Comparison of ENCODE assay signal across 9 cellular contexts in genomic region chr1:211925016-211925415, GRCh38.
DNase-seq lines count a peak whose midpoint lies in the region; ATAC-seq and TF ChIP-seq lines count a peak whose summit lies in the region.
"Had no signal": no experiment of that assay in that cellular context is flagged by ENCODE, and none has a peak within 500 bp of the region (broad histone marks: within the 10 kb centered on the region; RNA-seq: fewer than 3 reads in every experiment).

No MANE protein-coding gene starts in this region.

- no peaks in the 10 kb centered on the region for H3K9me3 Mint-ChIP-seq in memory B cell
- H3K9me3 Mint-ChIP-seq in CD14-positive monocyte: no peaks in the 10 kb centered on the region
- H3K9me3 Mint-ChIP-seq in activated naive CD4-positive, alpha-beta T cell treated with anti-CD3 and anti-CD28 coated beads, Interleukin-2, amount 10 ng/mL, durations not matched to agents 7 days and 5 days: no peaks in the 10 kb centered on the region

- BruUV-seq in PC-9 (replicated peaks; lab: Mats Ljungman, UMichigan): no TSS peak

- CTCF ChIA-PET in PC-9 (lab: Charles Lee): no interaction called here
- CTCF ChIA-PET in activated naive CD4-positive, alpha-beta T cell treated with anti-CD3 and anti-CD28 coated beads, Interleukin-2, amount 10 ng/mL, durations not matched to agents 7 days and 5 days (lab: Charles Lee): interaction anchor here (1.3 kb wide), 1 partner anchor 227 kb away, joined by 3 read pairs; no protein-coding TSS in a partner anchor

- 0 out of 2 replicates have a peak overlapping the region, but pooled peaks have one; percentile 10 for H3K4me2 ChIP-seq in PC-9
- H3K4me2 ChIP-seq in trophoblast cell (ENCODE audit: low read length): no peak overlapping the region

- H3K9me2 ChIP-seq in PC-9 (ENCODE audit: insufficient read depth): no peaks in the 10 kb centered on the region

- no peak overlapping the region for H3K14ac ChIP-seq in trophoblast cell (ENCODE audit: low read length)

- H3K4me1 ChIP-seq in PC-9 (replicated peaks; ENCODE audit: insufficient read depth): peaks cover 45% of the 10 kb centered on the region
- H3K4me1 ChIP-seq in trophoblast cell (ENCODE audit: control insufficient read depth in 1 of 2, insufficient read depth in 2 of 2, low read length in 2 of 2): peaks cover 2 to 3% of the 10 kb centered on the region in 2 experiments
- peaks cover 28% of the 10 kb centered on the region for H3K4me1 ChIP-seq in lower lobe of right lung

- POLR2A ChIA-PET in PC-9 (lab: Charles Lee; ENCODE audit: unreplicated experiment): interaction anchor here (0.7 kb wide), 1 partner anchor 96 kb away, joined by 8 read pairs; no protein-coding TSS in a partner anchor

- WGBS in trophoblast cell (ENCODE audit: extremely low coverage, insufficient coverage, insufficient read length): no CpG with 5 or more reads among the region's 7 CpGs

- H3K79me2 ChIP-seq in PC-9 (ENCODE audit: low read depth) (no peaks in the 10 kb centered on the region), trophoblast cell (ENCODE audit: control insufficient read depth, insufficient read depth, low read length, poor library complexity) (no peaks in the 10 kb centered on the region)

- peak; percentile 57 for ATAC-seq in GM21619 (IDR thresholded peaks at IDR 0.05; ENCODE audit: unreplicated experiment)
- peak; percentile 78 for ATAC-seq in memory B cell (ENCODE audit: low read depth)
- ATAC-seq in lower lobe of right lung: no peak

- H3K4ac ChIP-seq in trophoblast cell (ENCODE audit: low read depth, low read length): no peak overlapping the region

- DNase-seq in NCI-H1417 (lab: John Stamatoyannopoulos, UW) (peak; percentile 64 to 91 (median 82)), PC-9 (peak; percentile 59 to 70), memory B cell (ENCODE audit: low spot score in 2 of 2) (no peak), trophoblast cell (no peak), CD14-positive monocyte (ENCODE audit: low spot score) (no peak), lower lobe of right lung (no peak)
- DNase-seq in activated naive CD4-positive, alpha-beta T cell treated with anti-CD3 and anti-CD28 coated beads, Interleukin-2, amount 10 ng/mL, durations not matched to agents 7 days and 5 days: no peak

- H2BK5ac ChIP-seq in trophoblast cell (ENCODE audit: low read depth, low read length, poor library complexity): no peak overlapping the region

- H3K9me3 ChIP-seq in PC-9 (ENCODE audit: insufficient read depth, low read depth): no peaks in the 10 kb centered on the region
- no peaks in the 10 kb centered on the region for H3K9me3 ChIP-seq in trophoblast cell (ENCODE audit: insufficient read depth, low read depth, low read length)
- no peaks in the 10 kb centered on the region for H3K9me3 ChIP-seq in lower lobe of right lung
- H3K9me3 ChIP-seq: neutrophil had no signal

- no peak overlapping the region for H3K27ac ChIP-seq in PC-9
- H3K27ac ChIP-seq in trophoblast cell (ENCODE audit: low read depth, low read length): no peak overlapping the region
- no peak overlapping the region for H3K27ac ChIP-seq in lower lobe of right lung
- H3K27ac ChIP-seq: neutrophil had no signal

- no peak for TF ChIP-seq CTCF in PC-9 (conservative IDR thresholded peaks at IDR 0.05)
- no peak for TF ChIP-seq CTCF in CD14-positive monocyte (IDR thresholded peaks at IDR 0.05)
- TF ChIP-seq CTCF in lower lobe of right lung (IDR thresholded peaks at IDR 0.05): no peak

- H3K4me3 ChIP-seq in PC-9 (no peak overlapping the region), trophoblast cell (ENCODE audit: low read depth, low read length) (no peak overlapping the region), lower lobe of right lung (no peak overlapping the region)

- no peak overlapping the region for H4K8ac ChIP-seq in trophoblast cell (ENCODE audit: low read depth, low read length)

- H3K18ac ChIP-seq in trophoblast cell (ENCODE audit: low read length): no peak overlapping the region

- H3K27ac Mint-ChIP-seq in memory B cell: no peak overlapping the region
- no peak overlapping the region for H3K27ac Mint-ChIP-seq in CD14-positive monocyte
- H3K27ac Mint-ChIP-seq in activated naive CD4-positive, alpha-beta T cell treated with anti-CD3 and anti-CD28 coated beads, Interleukin-2, amount 10 ng/mL, durations not matched to agents 7 days and 5 days: no peak overlapping the region

- H3K36me3 Mint-ChIP-seq in memory B cell: no peaks in the 10 kb centered on the region
- no peaks in the 10 kb centered on the region for H3K36me3 Mint-ChIP-seq in CD14-positive monocyte
- no peaks in the 10 kb centered on the region for H3K36me3 Mint-ChIP-seq in activated naive CD4-positive, alpha-beta T cell treated with anti-CD3 and anti-CD28 coated beads, Interleukin-2, amount 10 ng/mL, durations not matched to agents 7 days and 5 days

- H2BK12ac ChIP-seq in trophoblast cell (ENCODE audit: low read length): no peak overlapping the region

- H2AFZ ChIP-seq in PC-9 (no peak overlapping the region), trophoblast cell (ENCODE audit: insufficient read depth, low read length, poor library complexity) (no peak overlapping the region)

- peaks cover 3% of the 10 kb centered on the region for H3K27me3 Mint-ChIP-seq in memory B cell
- H3K27me3 Mint-ChIP-seq in CD14-positive monocyte (ENCODE audit: low read depth in 3 of 3): peaks cover 2 to 4% (median 4%) of the 10 kb centered on the region in 3 donors
- peaks cover 50% of the 10 kb centered on the region for H3K27me3 Mint-ChIP-seq in activated naive CD4-positive, alpha-beta T cell treated with anti-CD3 and anti-CD28 coated beads, Interleukin-2, amount 10 ng/mL, durations not matched to agents 7 days and 5 days

- H2BK120ac ChIP-seq in trophoblast cell (ENCODE audit: insufficient read depth, low read length, poor library complexity): no peak overlapping the region

- H2AK5ac ChIP-seq in trophoblast cell (ENCODE audit: low read length): no peak overlapping the region

- peaks cover 2% of the 10 kb centered on the region for H3K4me1 Mint-ChIP-seq in memory B cell
- H3K4me1 Mint-ChIP-seq in CD14-positive monocyte: peaks cover 25% of the 10 kb centered on the region
- H3K4me1 Mint-ChIP-seq in activated naive CD4-positive, alpha-beta T cell treated with anti-CD3 and anti-CD28 coated beads, Interleukin-2, amount 10 ng/mL, durations not matched to agents 7 days and 5 days: peaks cover 9% of the 10 kb centered on the region

- H3K79me1 ChIP-seq in trophoblast cell (ENCODE audit: low read length): no peaks in the 10 kb centered on the region

- H3K4me3 Mint-ChIP-seq in memory B cell (no peak overlapping the region), CD14-positive monocyte (no peak overlapping the region)
- H3K4me3 Mint-ChIP-seq in activated naive CD4-positive, alpha-beta T cell treated with anti-CD3 and anti-CD28 coated beads, Interleukin-2, amount 10 ng/mL, durations not matched to agents 7 days and 5 days: no peak overlapping the region

- no peak overlapping the region for H3K23ac ChIP-seq in trophoblast cell (ENCODE audit: low read length)

- H3K9ac ChIP-seq in trophoblast cell (ENCODE audit: low read length): no peak overlapping the region

- intact Hi-C loops in PC-9 (cut with micrococcal nuclease; ENCODE audit: unreplicated experiment) (loop anchor here (5.0 kb wide), 1 partner anchor 228 kb away; no protein-coding TSS in a partner anchor), CD14-positive monocyte (cut with micrococcal nuclease) (no loop called here), lower lobe of right lung (cut with DNase I) (no loop called here)

- H3K27me3 ChIP-seq in PC-9 (ENCODE audit: insufficient read depth, low read depth) (no peaks in the 10 kb centered on the region), trophoblast cell (ENCODE audit: insufficient read depth, low read length) (no peaks in the 10 kb centered on the region), lower lobe of right lung (ENCODE audit: low read depth) (no peaks in the 10 kb centered on the region)
- H3K27me3 ChIP-seq: neutrophil had no signal

- no peak overlapping the region for H4K12ac ChIP-seq in trophoblast cell (ENCODE audit: low read depth, low read length)

- H3K36me3 ChIP-seq in PC-9 (ENCODE audit: low read depth) (no peaks in the 10 kb centered on the region), trophoblast cell (ENCODE audit: control insufficient read depth in 1 of 2, insufficient read depth in 2 of 2, low read length in 2 of 2) (no peaks in the 10 kb centered on the region), lower lobe of right lung (no peaks in the 10 kb centered on the region)
- H3K36me3 ChIP-seq: neutrophil had no signal

- H4K20me1 ChIP-seq in PC-9 (ENCODE audit: insufficient read depth): no peaks in the 10 kb centered on the region

- no peak overlapping the region for H4K91ac ChIP-seq in trophoblast cell (ENCODE audit: low read depth, low read length)

- peaks cover 28% of the 10 kb centered on the region for H3F3A ChIP-seq in PC-9 (ENCODE audit: insufficient read depth, low read depth)

Comparison
In these comparisons a context has a peak if more than half of its experiments do, and no peak if none do; other contexts are left out.
1. ATAC-seq: peak in GM21619 (single experiment) and memory B cell (single experiment); none in lower lobe of right lung (0 of 2).
2. DNase-seq: peak in NCI-H1417 (3 of 3) and PC-9 (2 of 2); none in memory B cell (0 of 2), trophoblast cell (0 of 2), CD14-positive monocyte (single experiment), activated naive CD4-positive, alpha-beta T cell treated with anti-CD3 and anti-CD28 coated beads, Interleukin-2, amount 10 ng/mL, durations not matched to agents 7 days and 5 days (single experiment) and lower lobe of right lung (single experiment).